In the genomic region with DNA sequence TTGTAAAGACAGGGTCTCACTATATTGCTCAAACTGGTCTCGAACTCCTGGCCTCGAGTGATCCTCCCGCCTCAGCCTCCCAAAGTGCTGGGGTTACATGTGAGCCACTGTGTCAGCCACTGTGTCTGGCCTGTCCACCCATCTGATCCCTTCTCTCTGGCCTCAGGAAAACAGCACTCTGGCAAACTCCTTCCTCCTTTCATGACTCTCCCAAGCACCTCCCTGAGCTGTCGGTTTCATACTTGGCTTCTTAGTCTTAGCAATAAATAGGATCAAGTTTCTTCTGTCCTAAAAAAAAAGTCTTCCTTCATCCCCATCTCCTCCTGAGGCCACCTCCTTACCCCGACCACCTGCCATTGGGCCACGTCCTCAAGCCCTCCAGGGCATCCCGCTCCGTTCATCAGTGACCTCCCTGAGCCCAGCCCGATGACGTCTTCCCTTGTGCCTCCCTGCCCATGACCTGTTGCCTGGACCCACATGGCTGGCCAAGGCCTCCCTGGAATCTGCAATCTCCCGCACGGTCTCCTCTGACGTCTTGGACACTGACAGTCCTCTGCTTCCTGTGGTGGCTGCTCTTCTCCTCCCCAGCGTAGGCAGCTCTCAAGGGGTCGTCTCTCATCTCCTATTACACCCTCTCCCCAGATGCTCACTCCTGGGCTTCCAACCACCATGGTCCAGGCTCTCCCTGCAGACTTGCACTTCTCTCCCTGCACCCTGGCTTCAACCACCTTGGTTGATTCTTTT, we compare ENCODE assay signal across 9 cellular contexts. TPM values are rescaled to one million over a fixed set of nuclear protein-coding genes. Genes with fewer than 3 reads are reported as not detected.
A peak's percentile ranks its signal among the peaks of the same experiment; 100 is the strongest.
DNase-seq lines count a peak whose midpoint lies in the region; ATAC-seq and TF ChIP-seq lines count a peak whose summit lies in the region.
"Not testable (repeated sequence)": the region's sequence is repeated elsewhere in the genome, so short reads cannot be mapped to it uniquely, and the experiment has no call there.
"Had no signal": no experiment of that assay in that cellular context is flagged by ENCODE, and none has a peak within 500 bp of the region (broad histone marks: within the 10 kb centered on the region; RNA-seq: fewer than 3 reads in every experiment).

No MANE protein-coding gene starts in this region.

- 78% methylated on average over 15 of the region's 15 CpGs for WGBS in SK-N-SH (ENCODE audit: low lambda C conversion rate)
- WGBS in endodermal cell (ENCODE audit: insufficient coverage in 1 of 2, insufficient read length in 1 of 2), 2 experiments = 93 to 96% methylated on average over 10 to 15 of the region's 15 CpGs

- not testable (repeated sequence) for H3K4me3 Mint-ChIP-seq in GM23338, neural crest cell
- H3K4me3 Mint-ChIP-seq in endodermal cell = peak overlapping the region; percentile 37

- not testable (repeated sequence) for H3K4me3 ChIP-seq in GM23338; SK-N-SH (ENCODE audit: low read depth in 2 of 2, low read length in 1 of 2); adipocyte (ENCODE audit: low read length); endodermal cell (ENCODE audit: low read length)

- 0 out of 2 replicates have a peak overlapping the region, but pooled peaks have one; percentile 42 for H3K4me2 ChIP-seq in GM23338
- not testable (repeated sequence) for H3K4me2 ChIP-seq in SK-N-SH

- DNase-seq in GM23338 (ENCODE audit: low spot score); endodermal cell; neural crest cell (ENCODE audit: low read depth, low spot score); sciatic nerve (ENCODE audit: low spot score): not testable (repeated sequence)
- DNase-seq in M059J (ENCODE audit: low read depth) = peak; percentile 22
- peak; percentile 10 for DNase-seq in SK-N-SH
- DNase-seq in adipocyte (ENCODE audit: low read depth) = peak; percentile 5

- H4K20me1 ChIP-seq in GM23338 (replicated peaks; ENCODE audit: insufficient read depth) = not testable (repeated sequence)
- H4K20me1 ChIP-seq in SK-N-SH (ENCODE audit: insufficient read depth) = peaks cover 39% of the 10 kb centered on the region

- H3K9me3 Mint-ChIP-seq in GM23338, endodermal cell, neural crest cell: not testable (repeated sequence)

- H3K9ac ChIP-seq in SK-N-SH; adipocyte (ENCODE audit: low read length); endodermal cell (ENCODE audit: extremely low read depth, low read length, poor library complexity, severe bottlenecking): not testable (repeated sequence)

- POLR2A ChIA-PET in SK-N-SH (lab: Yijun Ruan, JAX) = not testable (repeated sequence)

- not testable (repeated sequence) for TF ChIP-seq CTCF in GM23338 (conservative IDR thresholded peaks at IDR 0.05; ENCODE audit: low read depth in 2 of 2); SK-N-SH (IDR thresholded peaks at IDR 0.05); endodermal cell (conservative IDR thresholded peaks at IDR 0.05); neural crest cell (conservative IDR thresholded peaks at IDR 0.05)

- peaks cover 19% of the 10 kb centered on the region for H3K4me1 ChIP-seq in GM23338 (ENCODE audit: insufficient read depth)
- H3K4me1 ChIP-seq in SK-N-SH (ENCODE audit: control insufficient read depth in 1 of 2, insufficient read depth in 2 of 2, low read depth in 1 of 2, low read length in 1 of 2); adipocyte (ENCODE audit: control insufficient read depth, insufficient read depth, low read length); endodermal cell (ENCODE audit: control insufficient read depth, insufficient read depth, low read length): not testable (repeated sequence)

- peak; percentile 8 for ATAC-seq in GM23338
- ATAC-seq in sciatic nerve = peak; percentile 63

- H3K27ac Mint-ChIP-seq in GM23338 = peak overlapping the region; percentile 99
- H3K27ac Mint-ChIP-seq in endodermal cell = peak overlapping the region; percentile 98
- peak overlapping the region; percentile 76 for H3K27ac Mint-ChIP-seq in neural crest cell (ENCODE audit: unreplicated experiment)

- not testable (repeated sequence) for H2AFZ ChIP-seq in GM23338; SK-N-SH (ENCODE audit: low read depth)

- not testable (repeated sequence) for H3K36me3 ChIP-seq in GM23338 (ENCODE audit: insufficient read depth); SK-N-SH (replicated peaks in 1 of 2; ENCODE audit: control insufficient read depth in 1 of 2, insufficient read depth in 2 of 2, low read length in 1 of 2); adipocyte (ENCODE audit: control insufficient read depth, insufficient read depth, low read length, severe bottlenecking); endodermal cell (ENCODE audit: control insufficient read depth, insufficient read depth, low read length)

- not testable (repeated sequence) for H3K9me2 ChIP-seq in GM23338 (ENCODE audit: insufficient read depth); SK-N-SH

- not testable (repeated sequence) for TF ChIP-seq EP300 in SK-N-SH (IDR thresholded peaks at IDR 0.05; ENCODE audit: borderline replicate concordance in 1 of 2, low read depth in 1 of 2, low read length in 1 of 2)

- intact Hi-C loops in sciatic nerve (cut with DNase I) = not testable (repeated sequence)

- H3K79me2 ChIP-seq in GM23338 (replicated peaks; ENCODE audit: insufficient read depth) (peaks cover 37% of the 10 kb centered on the region), SK-N-SH (ENCODE audit: insufficient read depth) (peaks cover 12% of the 10 kb centered on the region; the same call in 1 of the 2 replicates)

- CTCF ChIA-PET in SK-N-SH (lab: Yijun Ruan, JAX) = not testable (repeated sequence)

- peaks cover 22% of the 10 kb centered on the region for H3K27me3 Mint-ChIP-seq in GM23338 (ENCODE audit: insufficient read depth, low read depth, poor library complexity)
- not testable (repeated sequence) for H3K27me3 Mint-ChIP-seq in endodermal cell (ENCODE audit: insufficient read depth); neural crest cell (ENCODE audit: low read depth)

- TF ChIP-seq RAD21 in SK-N-SH (IDR thresholded peaks at IDR 0.05; ENCODE audit: low read length) = not testable (repeated sequence)

- peaks cover 38% of the 10 kb centered on the region for H3K4me1 Mint-ChIP-seq in GM23338
- H3K4me1 Mint-ChIP-seq in endodermal cell = peaks cover 40% of the 10 kb centered on the region
- peaks cover 50% of the 10 kb centered on the region for H3K4me1 Mint-ChIP-seq in neural crest cell

- not testable (repeated sequence) for H3K36me3 Mint-ChIP-seq in GM23338 (ENCODE audit: low read depth); neural crest cell (ENCODE audit: low read depth)
- H3K36me3 Mint-ChIP-seq in endodermal cell (ENCODE audit: low read depth) = peaks cover 24% of the 10 kb centered on the region

- H3K27me3 ChIP-seq in GM23338 (ENCODE audit: insufficient read depth); SK-N-SH (ENCODE audit: insufficient read depth); adipocyte (replicated peaks; ENCODE audit: control insufficient read depth, insufficient read depth, low read length); endodermal cell (ENCODE audit: control insufficient read depth, insufficient read depth, low read length, poor library complexity, severe bottlenecking): not testable (repeated sequence)

- not testable (repeated sequence) for H3K9me3 ChIP-seq in SK-N-SH; adipocyte (ENCODE audit: control insufficient read depth, low read length); endodermal cell (ENCODE audit: control insufficient read depth, low read length)

- H3K27ac ChIP-seq in GM23338 (ENCODE audit: low read depth) = peak overlapping the region; percentile 94; the same call in 1 of the 2 replicates
- not testable (repeated sequence) for H3K27ac ChIP-seq in SK-N-SH (ENCODE audit: low read depth in 2 of 2, low read length in 1 of 2); endodermal cell (ENCODE audit: low read depth, low read length)

- not testable (repeated sequence) for H3F3A ChIP-seq in GM23338 (replicated peaks; ENCODE audit: low read depth); SK-N-SH (replicated peaks; ENCODE audit: insufficient read depth)

TF ChIP-seq in GM23338, 12 proteins besides CTCF, POLR2A, EP300 and RAD21:
- peak; percentile 56 for TF ChIP-seq JUNB (IDR thresholded peaks at IDR 0.05; ENCODE audit: unreplicated experiment)

RNA-seq across cellular contexts. Expression of a gene that starts 26.5 kb away (rescaled TPM):
- total RNA-seq in GM23338 (2014; rRNA removed; shearing (Covaris generic)) = not detected in 2 replicates
- polyA plus RNA-seq in GM23338 (2016; fragmentation: Nextera tagmentation; extraction: Ambion mirVana) (1.1 TPM in 1 of 2 replicates, not detected in the other), SK-N-SH (2012; rRNA removed) (not detected in 2 replicates)
- not detected in 2 replicates for total RNA-seq in M059J (2014; rRNA removed; shearing (Covaris generic))
- polyA plus RNA-seq in SK-N-SH (2012; cell fraction: cytosol; rRNA removed) = not detected in 2 replicates
- not detected in 2 replicates for polyA plus RNA-seq in SK-N-SH (2012; cell fraction: nucleus; rRNA removed)
- total RNA-seq in endodermal cell (not detected), neural crest cell (not detected in 2 replicates), sciatic nerve (1.2 TPM)
- not detected for polyA plus RNA-seq in endodermal cell (2013, experiment 1 of 2)
- polyA plus RNA-seq in endodermal cell (2013, experiment 2 of 2) = not detected
- total RNA-seq: HepG2 had no signal
- polyA plus RNA-seq: AG04450, HepG2 had no signal
